Comparison of ENCODE assay signal across 10 cellular contexts in the genomic region with DNA sequence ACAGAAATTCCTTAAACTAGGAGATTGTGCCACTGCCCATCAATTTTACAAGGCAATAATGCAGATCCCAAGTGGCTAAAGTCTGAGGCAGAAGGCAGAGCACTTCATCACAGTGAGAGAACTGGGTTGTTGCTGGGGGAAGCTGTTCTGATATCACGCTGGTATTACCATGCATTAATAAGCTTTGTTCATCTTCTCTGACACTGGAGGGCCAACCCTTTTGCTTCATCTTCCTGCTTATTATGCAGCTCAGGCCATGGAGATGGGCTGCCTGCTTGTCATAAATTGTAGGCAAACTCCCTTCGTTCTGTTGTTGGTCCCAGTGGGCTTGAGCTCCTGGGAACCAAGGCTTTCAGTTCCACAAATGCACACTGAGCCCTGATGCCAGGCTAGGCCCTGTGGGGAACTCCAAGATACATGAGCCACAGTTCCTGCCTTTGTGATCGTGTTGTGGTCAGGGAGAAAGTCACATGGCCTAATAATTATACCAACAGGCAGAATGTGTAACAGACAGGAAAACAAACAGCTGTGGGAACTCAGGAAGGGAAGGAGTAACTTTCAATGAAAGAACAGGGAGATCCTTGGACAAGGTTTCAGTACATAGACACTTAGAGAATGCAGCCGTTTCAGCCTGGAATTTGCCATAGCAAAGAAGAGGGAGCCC. TPM values are rescaled to one million over a fixed set of nuclear protein-coding genes. Genes with fewer than 3 reads are reported as not detected.
DNase-seq lines count a peak whose midpoint lies in the region; TF ChIP-seq lines count a peak whose summit lies in the region.
"Had no signal": no experiment of that assay in that cellular context is flagged by ENCODE, and none has a peak within 500 bp of the region (broad histone marks: within the 10 kb centered on the region; RNA-seq: fewer than 3 reads in every experiment).

No MANE protein-coding gene starts in this region.

- DNase-seq in A172 (ENCODE audit: low spot score), result peak; percentile 83
- peak; percentile 24 for DNase-seq in HFF-Myc (ENCODE audit: extremely low read depth, low read depth)
- peak; percentile 49 for DNase-seq in amniotic stem cell (lab: John Stamatoyannopoulos, UW)
- DNase-seq in kidney epithelial cell (ENCODE audit: low read depth), result peak; percentile 93
- DNase-seq in NCI-H187 (lab: John Stamatoyannopoulos, UW), result no peak
- no peak for DNase-seq in pons (ENCODE audit: low spot score)
- no peak for DNase-seq in T-helper 1 cell
- DNase-seq in stimulated activated CD4-positive, alpha-beta T cell treated with anti-CD3 and anti-CD28 coated beads, Interleukin-15, amount 100 ng/mL, for 24 hours, result no peak
- DNase-seq: SHP77 treated with DMSO at 0.1 percent for 48 hours had no signal

- H3K36me3 ChIP-seq in kidney epithelial cell (ENCODE audit: control insufficient read depth, insufficient read depth, low read length), result no peaks in the 10 kb centered on the region
- H3K36me3 ChIP-seq: cardiac muscle cell had no signal

- no peaks in the 10 kb centered on the region for H3K27me3 ChIP-seq in kidney epithelial cell (ENCODE audit: control insufficient read depth, insufficient read depth, low read length)
- H3K27me3 ChIP-seq: cardiac muscle cell had no signal

- no peak for TF ChIP-seq CTCF in HFF-Myc (IDR thresholded peaks at IDR 0.05; ENCODE audit: low read depth, low read length, missing control alignments)
- no peak for TF ChIP-seq CTCF in kidney epithelial cell (IDR thresholded peaks at IDR 0.05; ENCODE audit: insufficient read depth, low read length, poor library complexity, severe bottlenecking)

- H3K4me3 ChIP-seq in HFF-Myc (replicated peaks; ENCODE audit: low read depth, low read length) (no peak overlapping the region), kidney epithelial cell (ENCODE audit: low read depth, low read length) (no peak overlapping the region)
- H3K4me3 ChIP-seq: cardiac muscle cell had no signal

RNA-seq across cellular contexts. Expression of gene BCL2L11, which starts 49.1 kb away (rescaled TPM):
- 4.5 and 9.3 TPM in 2 replicates for total RNA-seq in A172 (2014; rRNA removed; shearing (Covaris generic))
- total RNA-seq in kidney epithelial cell, result 13.8 and 17.5 TPM in 2 replicates

Comparison
In these comparisons a context has a peak if more than half of its experiments do, and no peak if none do; other contexts are left out.
1. DNase-seq: peak in A172 (single experiment), HFF-Myc (single experiment), amniotic stem cell (single experiment) and kidney epithelial cell (single experiment); none in NCI-H187 (0 of 2), pons (single experiment), T-helper 1 cell (0 of 5) and stimulated activated CD4-positive, alpha-beta T cell treated with anti-CD3 and anti-CD28 coated beads, Interleukin-15, amount 100 ng/mL, for 24 hours (single experiment).